In genomic region chr15:66752078-66752477, GRCh38 we compare ENCODE assay signal across 22 cellular contexts. TPM values are rescaled to one million over a fixed set of nuclear protein-coding genes. Genes with fewer than 3 reads are reported as not detected.
DNase-seq lines count a peak whose midpoint lies in the region; ATAC-seq and TF ChIP-seq lines count a peak whose summit lies in the region.
"Had no signal": no experiment of that assay in that cellular context is flagged by ENCODE, and none has a peak within 500 bp of the region (broad histone marks: within the 10 kb centered on the region; RNA-seq: fewer than 3 reads in every experiment).

No MANE protein-coding gene starts in this region.

- H3K9me3 ChIP-seq in heart right ventricle: peaks cover 0 to 13% (median 5%) of the 10 kb centered on the region in 11 donors
- H3K9me3 ChIP-seq: pancreas had no signal

- ATAC-seq in heart right ventricle: no peak
- no peak for ATAC-seq in Right ventricle myocardium superior (ENCODE audit: poor library complexity)
- ATAC-seq in HG03108 (IDR thresholded peaks at IDR 0.05; ENCODE audit: unreplicated experiment): no peak
- ATAC-seq in HG02981 (IDR thresholded peaks at IDR 0.05; ENCODE audit: unreplicated experiment): no peak
- ATAC-seq: T-helper 17 cell had no signal

- no peak overlapping the region for H3K4me3 ChIP-seq in heart right ventricle
- H3K4me3 ChIP-seq: gastroesophageal sphincter, pancreas had no signal

- H3K27ac ChIP-seq in heart right ventricle (peak overlapping the region in 9 of 10 donors; percentile 35 to 77 (median 61)), VCaP (peak overlapping the region; percentile 76)

- no peak overlapping the region for H3K4me3 Mint-ChIP-seq in neural crest cell
- H3K4me3 Mint-ChIP-seq: activated CD4-positive, alpha-beta memory T cell treated with anti-CD3 and anti-CD28 coated beads for 36 hours; IgD-negative memory B cell; T-helper 17 cell had no signal

- peaks cover 16% of the 10 kb centered on the region for H3K4me1 Mint-ChIP-seq in neural crest cell

- H3K27me3 Mint-ChIP-seq in neural crest cell (ENCODE audit: low read depth): no peaks in the 10 kb centered on the region

- intact Hi-C loops in heart right ventricle (cut with DNase I): no loop called here
- intact Hi-C loops in Right ventricle myocardium superior (cut with DNase I): no loop called here

- TF ChIP-seq CTCF in heart right ventricle (IDR thresholded peaks at IDR 0.05) (no peak), VCaP (conservative IDR thresholded peaks at IDR 0.05) (no peak), neural crest cell (conservative IDR thresholded peaks at IDR 0.05) (no peak)

- peaks cover 12 to 87% (median 71%) of the 10 kb centered on the region in 9 donors for H3K4me1 ChIP-seq in heart right ventricle

- peaks cover 9% of the 10 kb centered on the region for H3K36me3 Mint-ChIP-seq in neural crest cell (ENCODE audit: low read depth)

- H3K9me3 Mint-ChIP-seq in neural crest cell: peaks cover 4% of the 10 kb centered on the region

- peaks cover 0 to 14% (median 0%) of the 10 kb centered on the region in 9 donors for H3K36me3 ChIP-seq in heart right ventricle
- H3K36me3 ChIP-seq: gastroesophageal sphincter, pancreas had no signal

- DNase-seq in heart right ventricle (no peak), Right ventricle myocardium superior (no peak), neural crest cell (ENCODE audit: low read depth, low spot score) (no peak), kidney tubule cell (ENCODE audit: low spot score) (no peak)
- DNase-seq in stimulated activated naive CD4-positive, alpha-beta T cell treated with Interleukin-2 at 50 U/mL for 16 hours (lab: John Stamatoyannopoulos, UW): no peak
- DNase-seq: ACHN; activated naive CD4-positive, alpha-beta T cell treated with anti-CD3 and anti-CD28 coated beads, Interleukin-2, amount 50 U/mL, for 16 hours; activated T-cell treated with anti-CD3 and anti-CD28 coated beads, Interleukin-2, amount 50 U/mL, for 1 hour; erythroblast; NCI-H1694; NK-92 treated with Interleukin-12 subunit alpha and Interleukin-12 subunit beta, amount 100 ng/mL, for 24 hours; SIG-M5; small intestine; stimulated activated CD4-positive, alpha-beta T cell treated with anti-CD3 and anti-CD28 coated beads, Interleukin-4, amount 100 ng/mL, for 4 hours; T-helper 17 cell had no signal

- H3K27me3 ChIP-seq in heart right ventricle: no peaks in the 10 kb centered on the region
- H3K27me3 ChIP-seq: gastroesophageal sphincter, pancreas had no signal

- peak overlapping the region; percentile 58 for H3K27ac Mint-ChIP-seq in neural crest cell (ENCODE audit: unreplicated experiment)
- H3K27ac Mint-ChIP-seq: activated CD4-positive, alpha-beta memory T cell treated with anti-CD3 and anti-CD28 coated beads for 36 hours; T-helper 17 cell had no signal

- 54 to 59% methylated on average over 2 of the region's 2 CpGs for WGBS in heart right ventricle, 2 donors

RNA-seq across cellular contexts. Expression of gene SMAD6, which starts 50.0 kb away (rescaled TPM):
- 10 to 100 TPM; 12.2 to 43.4 (median 20.6) TPM for total RNA-seq in heart right ventricle
- 10 to 100 TPM in 1 of 2 donors, 1 to 10 TPM in 1; 6.6 to 19.5 TPM for polyA plus RNA-seq in heart right ventricle
- 14.1 TPM for total RNA-seq in Right ventricle myocardium superior
- total RNA-seq in neural crest cell: 4.7 and 5.4 TPM in 2 replicates
- polyA plus RNA-seq: IgD-negative memory B cell had no signal
